ENCODE assay signal across 28 cellular contexts in genomic region chr1:213899413-213899812, GRCh38.
"Had no signal": no experiment of that assay in that cellular context is flagged by ENCODE, and none has a peak within 500 bp of the region (broad histone marks: within the 10 kb centered on the region; RNA-seq: fewer than 3 reads in every experiment).

No MANE protein-coding gene starts in this region.

- H3K4me3 Mint-ChIP-seq: activated CD4-positive, alpha-beta memory T cell treated with anti-CD3 and anti-CD28 coated beads for 36 hours; activated CD4-positive, alpha-beta T cell treated with anti-CD3 and anti-CD28 coated beads, Interleukin-2, amount 10 ng/mL, durations not matched to agents 24 days and 14 days; activated naive CD4-positive, alpha-beta T cell treated with anti-CD3 and anti-CD28 coated beads for 36 hours; activated naive CD8-positive, alpha-beta T cell treated with anti-CD3 and anti-CD28 coated beads for 36 hours; activated T-helper 1 cell treated with anti-CD3 and anti-CD28 coated beads, Interleukin-12 subunit alpha, Interleukin-12 subunit beta, Interleukin-2, Interleukin-4 antibody, amounts not matched to agents 30 ng/mL and 10 ng/mL and 1 ng/mL, durations not matched to agents 14 hours and 24 hours and 36 hours; brain; effector memory CD8-positive, alpha-beta T cell; natural killer cell; T-helper 17 cell had no signal

- DNase-seq: activated CD4-positive, alpha-beta memory T cell treated with anti-CD3 and anti-CD28 coated beads for 36 hours; activated CD4-positive, alpha-beta T cell treated with anti-CD3 and anti-CD28 coated beads, Interleukin-2, amount 10 ng/mL, durations not matched to agents 24 days and 14 days; activated CD4-positive, CD25-positive, alpha-beta regulatory T cell treated with anti-CD3 and anti-CD28 coated beads, Interleukin-2, amount 50 U/mL, for 72 hours; activated CD8-positive, alpha-beta memory T cell treated with anti-CD3 and anti-CD28 coated beads, Interleukin-2, amount 50 U/mL, for 4 hours; activated effector memory CD4-positive, alpha-beta T cell treated with anti-CD3 and anti-CD28 coated beads, Interleukin-2, amount 50 U/mL, for 16 hours; activated naive CD4-positive, alpha-beta T cell treated with anti-CD3 and anti-CD28 coated beads for 36 hours; activated naive CD8-positive, alpha-beta T cell treated with anti-CD3 and anti-CD28 coated beads for 36 hours; activated T-cell treated with anti-CD3 and anti-CD28 coated beads, Interleukin-2, amount 50 U/mL, for 1 hour; dorsolateral prefrontal cortex; effector memory CD8-positive, alpha-beta T cell; foreskin fibroblast; heart left ventricle; hypothalamus; lower lobe of right lung; mesenchymal stem cell; natural killer cell; posterior cingulate gyrus; right cardiac atrium; spleen; stimulated activated CD4-positive, alpha-beta T cell treated with anti-CD3 and anti-CD28 coated beads, Interleukin-2, amount 100 ng/mL, for 48 hours; stimulated activated naive CD8-positive, alpha-beta T cell treated with anti-CD3 and anti-CD28 coated beads, Interleukin-15, Interleukin-2, amounts not matched to agents 100 U/mL and 50 U/mL, for 24 hours; T-helper 17 cell; T1000; transverse colon had no signal

- H3K9me3 Mint-ChIP-seq: activated CD4-positive, alpha-beta memory T cell treated with anti-CD3 and anti-CD28 coated beads for 36 hours; activated CD4-positive, alpha-beta T cell treated with anti-CD3 and anti-CD28 coated beads, Interleukin-2, amount 10 ng/mL, durations not matched to agents 24 days and 14 days; activated naive CD4-positive, alpha-beta T cell treated with anti-CD3 and anti-CD28 coated beads for 36 hours; activated naive CD8-positive, alpha-beta T cell treated with anti-CD3 and anti-CD28 coated beads for 36 hours; activated T-helper 1 cell treated with anti-CD3 and anti-CD28 coated beads, Interleukin-12 subunit alpha, Interleukin-12 subunit beta, Interleukin-2, Interleukin-4 antibody, amounts not matched to agents 30 ng/mL and 10 ng/mL and 1 ng/mL, durations not matched to agents 14 hours and 24 hours and 36 hours; brain; effector memory CD8-positive, alpha-beta T cell had no signal

- H3K27ac Mint-ChIP-seq: activated CD4-positive, alpha-beta memory T cell treated with anti-CD3 and anti-CD28 coated beads for 36 hours; activated CD4-positive, alpha-beta T cell treated with anti-CD3 and anti-CD28 coated beads, Interleukin-2, amount 10 ng/mL, durations not matched to agents 24 days and 14 days; activated naive CD4-positive, alpha-beta T cell treated with anti-CD3 and anti-CD28 coated beads for 36 hours; activated naive CD8-positive, alpha-beta T cell treated with anti-CD3 and anti-CD28 coated beads for 36 hours; activated T-helper 1 cell treated with anti-CD3 and anti-CD28 coated beads, Interleukin-12 subunit alpha, Interleukin-12 subunit beta, Interleukin-2, Interleukin-4 antibody, amounts not matched to agents 30 ng/mL and 10 ng/mL and 1 ng/mL, durations not matched to agents 14 hours and 24 hours and 36 hours; brain; effector memory CD8-positive, alpha-beta T cell; natural killer cell; T-helper 17 cell had no signal

- H3K4me1 Mint-ChIP-seq: activated CD4-positive, alpha-beta T cell treated with anti-CD3 and anti-CD28 coated beads, Interleukin-2, amount 10 ng/mL, durations not matched to agents 24 days and 14 days; activated naive CD8-positive, alpha-beta T cell treated with anti-CD3 and anti-CD28 coated beads for 36 hours; natural killer cell; T-helper 17 cell had no signal

- H3K36me3 Mint-ChIP-seq: activated CD4-positive, alpha-beta memory T cell treated with anti-CD3 and anti-CD28 coated beads for 36 hours; activated naive CD8-positive, alpha-beta T cell treated with anti-CD3 and anti-CD28 coated beads for 36 hours; brain; natural killer cell had no signal

- ATAC-seq: effector memory CD8-positive, alpha-beta T cell; esophagus mucosa; left lobe of liver; lower lobe of right lung; natural killer cell; stimulated activated naive CD8-positive, alpha-beta T cell treated with anti-CD3 and anti-CD28 coated beads, Interleukin-15, Interleukin-2, amounts not matched to agents 100 U/mL and 50 U/mL, for 24 hours; T-helper 17 cell had no signal

- H3K27me3 Mint-ChIP-seq: activated naive CD8-positive, alpha-beta T cell treated with anti-CD3 and anti-CD28 coated beads for 36 hours; effector memory CD8-positive, alpha-beta T cell; T-helper 17 cell had no signal
